In the genomic region with DNA sequence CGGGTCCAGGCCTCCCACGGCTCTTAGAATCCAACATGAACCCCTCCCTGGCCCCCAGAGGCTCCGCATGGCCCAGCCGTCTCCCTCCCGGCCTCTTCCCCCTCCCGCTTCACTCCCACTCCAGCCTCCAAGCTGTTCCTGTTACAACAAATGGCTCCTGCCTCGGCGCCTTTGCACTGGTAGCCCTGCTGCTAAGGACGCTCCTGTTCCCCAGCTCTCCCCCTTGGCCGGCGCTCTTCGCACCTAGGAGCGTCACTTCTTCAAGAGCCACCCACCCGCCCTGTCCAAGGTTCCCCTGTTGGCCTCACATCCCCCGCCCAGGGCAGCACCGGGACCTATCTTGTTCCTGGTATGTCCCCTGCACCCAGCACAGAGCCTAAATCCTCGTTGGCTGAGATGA, we compare ENCODE assay signal across 1 cellular context.
TF ChIP-seq lines count a peak whose summit lies in the region.

No MANE protein-coding gene starts in this region.

TF ChIP-seq in H1, 55 proteins besides CTCF, POLR2A, EP300 and RAD21:
- no peak for TF ChIP-seq BCL11A (IDR thresholded peaks at IDR 0.05; ENCODE audit: low read depth in 2 of 2, low read length in 2 of 2)
- TF ChIP-seq, protein P1, sequence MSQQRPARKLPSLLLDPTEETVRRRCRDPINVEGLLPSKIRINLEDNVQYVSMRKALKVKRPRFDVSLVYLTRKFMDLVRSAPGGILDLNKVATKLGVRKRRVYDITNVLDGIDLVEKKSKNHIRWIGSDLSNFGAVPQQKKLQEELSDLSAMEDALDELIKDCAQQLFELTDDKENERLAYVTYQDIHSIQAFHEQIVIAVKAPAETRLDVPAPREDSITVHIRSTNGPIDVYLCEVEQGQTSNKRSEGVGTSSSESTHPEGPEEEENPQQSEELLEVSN (IDR thresholded peaks at IDR 0.05): 0 out of 2 replicates have a peak, but pooled peaks have one; percentile 22
